In the genomic region with DNA sequence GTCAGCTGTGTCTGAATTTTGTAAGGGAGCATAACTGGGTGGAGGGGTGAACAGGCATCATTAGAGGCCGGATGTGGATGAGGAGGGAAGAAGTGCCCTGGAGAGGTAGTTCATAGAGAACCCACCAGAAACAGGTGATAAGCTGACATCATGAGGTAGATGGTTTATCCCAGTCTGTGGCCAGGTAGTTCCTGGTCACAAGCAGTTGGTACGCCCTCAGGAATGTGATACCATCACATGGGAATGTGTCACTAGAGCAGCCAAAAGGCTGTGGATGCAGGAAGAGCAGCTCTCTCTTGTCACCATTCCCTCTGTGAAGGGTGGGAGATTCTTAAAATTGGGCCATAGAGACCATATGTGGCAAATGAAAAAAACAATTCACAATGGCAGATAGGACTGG, we compare ENCODE assay signal across 1 cellular context.
TF ChIP-seq lines count a peak whose summit lies in the region.

No MANE protein-coding gene starts in this region.

TF ChIP-seq in SK-N-SH treated with all-trans-retinoic acid at 6 μM for 48 hours, 23 proteins besides CTCF, POLR2A, EP300 and RAD21 (continued from another document):
- TF ChIP-seq, protein P1, sequence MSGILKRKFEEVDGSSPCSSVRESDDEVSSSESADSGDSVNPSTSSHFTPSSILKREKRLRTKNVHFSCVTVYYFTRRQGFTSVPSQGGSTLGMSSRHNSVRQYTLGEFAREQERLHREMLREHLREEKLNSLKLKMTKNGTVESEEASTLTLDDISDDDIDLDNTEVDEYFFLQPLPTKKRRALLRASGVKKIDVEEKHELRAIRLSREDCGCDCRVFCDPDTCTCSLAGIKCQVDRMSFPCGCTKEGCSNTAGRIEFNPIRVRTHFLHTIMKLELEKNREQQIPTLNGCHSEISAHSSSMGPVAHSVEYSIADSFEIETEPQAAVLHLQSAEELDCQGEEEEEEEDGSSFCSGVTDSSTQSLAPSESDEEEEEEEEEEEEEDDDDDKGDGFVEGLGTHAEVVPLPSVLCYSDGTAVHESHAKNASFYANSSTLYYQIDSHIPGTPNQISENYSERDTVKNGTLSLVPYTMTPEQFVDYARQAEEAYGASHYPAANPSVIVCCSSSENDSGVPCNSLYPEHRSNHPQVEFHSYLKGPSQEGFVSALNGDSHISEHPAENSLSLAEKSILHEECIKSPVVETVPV (CRISPR knock-in tag; IDR thresholded peaks at IDR 0.05) = no peak
- TF ChIP-seq RARB (CRISPR knock-in tag; IDR thresholded peaks at IDR 0.05) = no peak
